In the genomic region with DNA sequence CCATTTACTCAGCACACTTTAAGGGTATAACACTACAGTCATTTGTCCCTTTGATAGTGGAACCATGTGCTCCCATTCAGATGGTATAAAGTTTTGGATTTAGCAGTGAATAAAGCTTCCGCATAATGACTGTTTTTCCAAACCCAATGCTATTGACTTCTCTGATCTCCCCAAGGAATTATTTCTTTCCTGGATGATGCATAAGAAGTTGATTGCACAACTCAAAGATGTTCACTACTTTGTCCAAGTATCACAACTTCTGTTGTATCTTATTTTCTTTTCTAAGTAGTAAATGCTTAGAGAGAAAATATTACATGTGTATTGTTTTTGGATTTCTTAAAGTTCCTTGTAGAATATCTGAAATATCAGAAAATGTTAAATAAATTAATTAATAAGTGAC, we compare ENCODE assay signal across 21 cellular contexts.
A peak's percentile ranks its signal among the peaks of the same experiment; 100 is the strongest.
DNase-seq lines count a peak whose midpoint lies in the region; ATAC-seq, FAIRE-seq and TF ChIP-seq lines count a peak whose summit lies in the region.
"Had no signal": no experiment of that assay in that cellular context is flagged by ENCODE, and none has a peak within 500 bp of the region (broad histone marks: within the 10 kb centered on the region; RNA-seq: fewer than 3 reads in every experiment).

No MANE protein-coding gene starts in this region.

- intact Hi-C loops in HepG2 (cut with micrococcal nuclease; ENCODE audit: unreplicated experiment) = no loop called here
- intact Hi-C loops in right lobe of liver (cut with DNase I) = no loop called here

- no peaks in the 10 kb centered on the region for H3K36me3 Mint-ChIP-seq in glutamatergic neuron (ENCODE audit: unreplicated experiment)
- H3K36me3 Mint-ChIP-seq: CD14-positive monocyte; CD8-positive, alpha-beta T cell had no signal

- TF ChIP-seq CTCF in HepG2 (CRISPR knock-in tag; IDR thresholded peaks at IDR 0.05) = no peak
- no peak for TF ChIP-seq CTCF in right lobe of liver (IDR thresholded peaks at IDR 0.05)
- TF ChIP-seq CTCF in choroid plexus epithelial cell (conservative IDR thresholded peaks at IDR 0.05; ENCODE audit: low read depth, low read length) = no peak
- TF ChIP-seq CTCF in glutamatergic neuron (IDR thresholded peaks at IDR 0.05; ENCODE audit: partially characterized antibody, unreplicated experiment) = no peak

- H4K20me1 ChIP-seq in HepG2 (ENCODE audit: insufficient read depth, low read length) = no peaks in the 10 kb centered on the region
- H4K20me1 ChIP-seq: BLaER1 had no signal

- H3K9me3 ChIP-seq in HepG2 (ENCODE audit: low read length) (no peaks in the 10 kb centered on the region), right lobe of liver (no peaks in the 10 kb centered on the region)
- H3K9me3 ChIP-seq: A549, BLaER1 had no signal

- peaks cover 4% of the 10 kb centered on the region for H3K9me3 Mint-ChIP-seq in glutamatergic neuron (ENCODE audit: unreplicated experiment)
- H3K9me3 Mint-ChIP-seq: HFFc6 had no signal

- in situ Hi-C loops in HepG2 (cut with HindIII; ENCODE audit: extremely low pct_ligation_motif_present, low pct_unique_long_range_greater_than_20kb) = no loop called here

- no peak for FAIRE-seq in HepG2 (lab: Jason Lieb, UNC)
- FAIRE-seq: A549, H54, K562 had no signal

- H3K27me3 ChIP-seq in HepG2 (ENCODE audit: control insufficient read depth in 1 of 2, insufficient read depth in 2 of 2, low read length in 2 of 2) (no peaks in the 10 kb centered on the region), right lobe of liver (no peaks in the 10 kb centered on the region)
- H3K27me3 ChIP-seq: BLaER1 had no signal

- H3K36me3 ChIP-seq in HepG2 (replicated peaks in 1 of 2; ENCODE audit: control insufficient read depth in 1 of 2, insufficient read depth in 2 of 2, low read length in 2 of 2) (no peaks in the 10 kb centered on the region), right lobe of liver (no peaks in the 10 kb centered on the region)
- H3K36me3 ChIP-seq: BLaER1 had no signal

- H3K27ac ChIP-seq in HepG2 (ENCODE audit: extremely low read length, insufficient read depth, low read length) (no peak overlapping the region), right lobe of liver (no peak overlapping the region)
- H3K27ac ChIP-seq: 22Rv1, A549, BLaER1 had no signal

- BruUV-seq in HepG2 (replicated peaks; lab: Mats Ljungman, UMichigan) = no TSS peak

- H3K4me1 Mint-ChIP-seq in glutamatergic neuron (ENCODE audit: low read depth, unreplicated experiment) = peaks cover 14% of the 10 kb centered on the region
- H3K4me1 Mint-ChIP-seq: CD14-positive monocyte, GM23338 had no signal

- CTCF ChIA-PET in HepG2 (lab: Yijun Ruan, JAX; ENCODE audit: low intra/inter-chr PET ratio, low total read pairs) = no interaction called here

- no peak for TF ChIP-seq POLR2A in HepG2 (IDR thresholded peaks at IDR 0.05; ENCODE audit: insufficient read depth in 1 of 2, low read depth in 2 of 2, low read length in 2 of 2)
- no peak for TF ChIP-seq POLR2A in right lobe of liver (IDR thresholded peaks at IDR 0.05)

- 8% methylated on average over 1 of the region's 1 CpG for WGBS in HepG2 (ENCODE audit: low lambda C conversion rate)
- WGBS in right lobe of liver (ENCODE audit: insufficient coverage, low coverage, low lambda C conversion rate, missing lambda C conversion rate) = 94% methylated on average over 1 of the region's 1 CpG

- H3K9ac ChIP-seq in HepG2 (ENCODE audit: insufficient read depth, low read depth, low read length) = no peak overlapping the region
- H3K9ac ChIP-seq: BLaER1 had no signal

- H3K27ac Mint-ChIP-seq in glutamatergic neuron (ENCODE audit: unreplicated experiment) = peak overlapping the region; percentile 59
- H3K27ac Mint-ChIP-seq: CD14-positive monocyte; CD8-positive, alpha-beta T cell; GM23338; HFFc6 had no signal

- POLR2A ChIA-PET in HepG2 (lab: Yijun Ruan, JAX) = no interaction called here

- no peak for ATAC-seq in HepG2
- no peak for ATAC-seq in right lobe of liver
- no peak for ATAC-seq in GM21447 (IDR thresholded peaks at IDR 0.05; ENCODE audit: unreplicated experiment)
- no peak for ATAC-seq in HG03442 (IDR thresholded peaks at IDR 0.05; ENCODE audit: unreplicated experiment)
- ATAC-seq in GM19351 (IDR thresholded peaks at IDR 0.05; ENCODE audit: unreplicated experiment) = no peak
- ATAC-seq: A549; CD8-positive, alpha-beta T cell; GM23338; HCT116; K562 had no signal

- no peak for TF ChIP-seq EP300 in HepG2 (IDR thresholded peaks at IDR 0.05; ENCODE audit: low read depth in 2 of 2, low read length in 2 of 2)
- TF ChIP-seq EP300 in HepG2 (CRISPR knock-in tag; IDR thresholded peaks at IDR 0.05; ENCODE audit: borderline replicate concordance) = no peak

- no peak for TF ChIP-seq RAD21 in HepG2 (CRISPR knock-in tag; IDR thresholded peaks at IDR 0.05)

- no peak overlapping the region for H3K4me3 Mint-ChIP-seq in glutamatergic neuron (ENCODE audit: unreplicated experiment)
- H3K4me3 Mint-ChIP-seq: CD14-positive monocyte; CD8-positive, alpha-beta T cell; GM23338; HFFc6 had no signal

- H3K27me3 Mint-ChIP-seq in glutamatergic neuron (ENCODE audit: unreplicated experiment) = peaks cover 3% of the 10 kb centered on the region

- H3K4me2 ChIP-seq in HepG2 (ENCODE audit: low read depth, low read length) = no peak overlapping the region
- H3K4me2 ChIP-seq: A549, BLaER1, GM23338 had no signal

- no peaks in the 10 kb centered on the region for H3K79me2 ChIP-seq in HepG2 (ENCODE audit: insufficient read depth, low read length)

- no peak overlapping the region for H2AFZ ChIP-seq in HepG2 (ENCODE audit: low read length)
- H2AFZ ChIP-seq: GM23338 had no signal

- no peak for DNase-seq in HepG2 (ENCODE audit: low spot score)
- DNase-seq in right lobe of liver = no peak
- DNase-seq in choroid plexus epithelial cell (ENCODE audit: low read depth) = peak; percentile 18
- DNase-seq in glutamatergic neuron = no peak
- no peak for DNase-seq in KG1 (lab: John Stamatoyannopoulos, UW)
- DNase-seq: Calu3; CD8-positive, alpha-beta T cell; DMS79 treated with DMSO at 0.1 percent for 48 hours; GF-D8; HFFc6 had no signal

- H3K4me3 ChIP-seq in HepG2 (replicated peaks in 1 of 3; ENCODE audit: insufficient read depth in 1 of 3, low read depth in 2 of 3, low read length in 3 of 3) (no peak overlapping the region), right lobe of liver (no peak overlapping the region), choroid plexus epithelial cell (ENCODE audit: low read depth, low read length) (no peak overlapping the region)
- H3K4me3 ChIP-seq: A549, BLaER1, GM23338, K562 had no signal

- H3K4me1 ChIP-seq in HepG2 (ENCODE audit: insufficient read depth, low read length) (no peaks in the 10 kb centered on the region), right lobe of liver (no peaks in the 10 kb centered on the region)
- H3K4me1 ChIP-seq: A549, BLaER1 had no signal

TF ChIP-seq in HepG2, 621 proteins besides CTCF, POLR2A, EP300 and RAD21:
- TF ChIP-seq ZNF891 (CRISPR knock-in tag; IDR thresholded peaks at IDR 0.05) (no peak), JARID2 (CRISPR knock-in tag; IDR thresholded peaks at IDR 0.05; ENCODE audit: insufficient replicate concordance) (no peak), CEBPB (IDR thresholded peaks at IDR 0.05; ENCODE audit: borderline replicate concordance, low read depth, low read length) (peak; percentile 9; the same call in 1 of the 2 replicates)
